Comparison of ENCODE assay signal across 8 cellular contexts in genomic region chr11:14249121-14249963, GRCh38.
DNase-seq lines count a peak whose midpoint lies in the region; ATAC-seq and TF ChIP-seq lines count a peak whose summit lies in the region.

No MANE protein-coding gene starts in this region.

- no peaks in the 10 kb centered on the region for H3K36me3 Mint-ChIP-seq in activated T-cell treated with anti-CD3 and anti-CD28 coated beads, Interleukin-2, amount 50 U/mL, for 72 hours (ENCODE audit: insufficient read depth in 2 of 2)
- H3K36me3 Mint-ChIP-seq in neural progenitor cell = no peaks in the 10 kb centered on the region

- H3K9ac ChIP-seq in fibroblast of lung (ENCODE audit: insufficient read depth, low read length) (no peak overlapping the region), neural progenitor cell (no peak overlapping the region)

- H3K4me2 ChIP-seq in fibroblast of lung (ENCODE audit: extremely low read depth, insufficient read depth, low read length) = no peak overlapping the region
- H3K4me2 ChIP-seq in neural progenitor cell = peak overlapping the region; percentile 48

- intact Hi-C loops in Panc1 (cut with micrococcal nuclease; ENCODE audit: unreplicated experiment) = loop anchor here (1.0 to 2.0 kb wide), 2 partner anchors 293 to 477 kb away; no protein-coding TSS in a partner anchor
- intact Hi-C loops in stomach (cut with DNase I; ENCODE audit: low total_unique reads) = loop anchor here (5.0 to 10.0 kb wide), 2 partner anchors 292 to 475 kb away; no protein-coding TSS in a partner anchor

- POLR2A ChIA-PET in Panc1 (lab: Charles Lee) = interaction anchor here (0.7 kb wide), 1 partner anchor 13 kb away, joined by 3 read pairs; no protein-coding TSS in a partner anchor

- peak; percentile 70 for ATAC-seq in Panc1
- ATAC-seq in activated T-cell treated with anti-CD3 and anti-CD28 coated beads, Interleukin-2, amount 50 U/mL, for 72 hours (replicated peaks in 1 of 2) = peak; percentile 51 to 58
- ATAC-seq in GM21737 (IDR thresholded peaks at IDR 0.05; ENCODE audit: unreplicated experiment) = no peak

- no peak overlapping the region for H3K27ac Mint-ChIP-seq in activated T-cell treated with anti-CD3 and anti-CD28 coated beads, Interleukin-2, amount 50 U/mL, for 72 hours
- H3K27ac Mint-ChIP-seq in neural progenitor cell = no peak overlapping the region

- H2AFZ ChIP-seq in fibroblast of lung (ENCODE audit: low read length) = no peak overlapping the region
- H2AFZ ChIP-seq in neural progenitor cell (replicated peaks) = no peak overlapping the region

- no peak for TF ChIP-seq EP300 in stomach (IDR thresholded peaks at IDR 0.05)

- H3K4me1 ChIP-seq in Panc1 (ENCODE audit: control insufficient read depth, insufficient read depth, low read length) = no peaks in the 10 kb centered on the region
- H3K4me1 ChIP-seq in fibroblast of lung (ENCODE audit: control insufficient read depth, extremely low read depth, insufficient read depth, low read length) = no peaks in the 10 kb centered on the region
- peaks cover 15% of the 10 kb centered on the region for H3K4me1 ChIP-seq in neural progenitor cell
- peaks cover 5 to 30% (median 16%) of the 10 kb centered on the region in 4 donors for H3K4me1 ChIP-seq in stomach

- in situ Hi-C loops in Panc1 (cut with HindIII; ENCODE audit: low pct_unique_long_range_greater_than_20kb, low sequenced_read_pairs) = loop anchor here (25.0 kb wide), 1 partner anchor 287 kb away; the partner anchor contains the start of gene SPON1

- H3K9me3 ChIP-seq in Panc1 (ENCODE audit: control insufficient read depth, insufficient read depth, low read depth, low read length) (no peaks in the 10 kb centered on the region), fibroblast of lung (ENCODE audit: control insufficient read depth, insufficient read depth, low read depth, low read length) (no peaks in the 10 kb centered on the region), neural progenitor cell (ENCODE audit: low read depth) (no peaks in the 10 kb centered on the region), stomach (no peaks in the 10 kb centered on the region)

- H3K9me3 Mint-ChIP-seq in activated T-cell treated with anti-CD3 and anti-CD28 coated beads, Interleukin-2, amount 50 U/mL, for 72 hours = no peaks in the 10 kb centered on the region
- no peaks in the 10 kb centered on the region for H3K9me3 Mint-ChIP-seq in neural progenitor cell

- H3K4me3 ChIP-seq in Panc1 (ENCODE audit: low read depth in 2 of 2, low read length in 2 of 2) (no peak overlapping the region), fibroblast of lung (replicated peaks in 1 of 4; ENCODE audit: control extremely low read depth in 1 of 4, insufficient read depth in 1 of 4, low read depth in 3 of 4, low read length in 4 of 4) (no peak overlapping the region), neural progenitor cell (no peak overlapping the region), stomach (no peak overlapping the region)

- CTCF ChIA-PET in Panc1 (lab: Charles Lee) = no interaction called here

- TF ChIP-seq POLR2A in stomach (IDR thresholded peaks at IDR 0.05) = no peak

- peaks cover 9% of the 10 kb centered on the region for H3K27me3 Mint-ChIP-seq in activated T-cell treated with anti-CD3 and anti-CD28 coated beads, Interleukin-2, amount 50 U/mL, for 72 hours (ENCODE audit: low read depth)
- H3K27me3 Mint-ChIP-seq in neural progenitor cell (ENCODE audit: insufficient read depth, low read depth) = peaks cover 8% of the 10 kb centered on the region

- H3K27ac ChIP-seq in Panc1 (ENCODE audit: low read length) (no peak overlapping the region), fibroblast of lung (ENCODE audit: insufficient read depth, low read length) (no peak overlapping the region), neural progenitor cell (no peak overlapping the region), stomach (no peak overlapping the region)

- H3K4me1 Mint-ChIP-seq in activated T-cell treated with anti-CD3 and anti-CD28 coated beads, Interleukin-2, amount 50 U/mL, for 72 hours (ENCODE audit: low read depth) = peaks cover 9% of the 10 kb centered on the region
- peaks cover 22% of the 10 kb centered on the region for H3K4me1 Mint-ChIP-seq in neural progenitor cell

- peaks cover 14% of the 10 kb centered on the region for H3K27me3 ChIP-seq in Panc1 (ENCODE audit: control insufficient read depth, insufficient read depth, low read length)
- H3K27me3 ChIP-seq in fibroblast of lung (ENCODE audit: control insufficient read depth, insufficient read depth, low read length) = peaks cover 7% of the 10 kb centered on the region
- no peaks in the 10 kb centered on the region for H3K27me3 ChIP-seq in neural progenitor cell
- no peaks in the 10 kb centered on the region for H3K27me3 ChIP-seq in stomach

- H3K79me2 ChIP-seq in fibroblast of lung (ENCODE audit: control insufficient read depth, insufficient read depth, low read length) (no peaks in the 10 kb centered on the region), neural progenitor cell (ENCODE audit: low read depth) (no peaks in the 10 kb centered on the region)

- H3K4me3 Mint-ChIP-seq in activated T-cell treated with anti-CD3 and anti-CD28 coated beads, Interleukin-2, amount 50 U/mL, for 72 hours = peak overlapping the region in 1 of 2 donors; percentile 54
- peak overlapping the region; percentile 16 for H3K4me3 Mint-ChIP-seq in neural progenitor cell

- H3F3A ChIP-seq in neural progenitor cell (ENCODE audit: low read depth) = peaks cover 21% of the 10 kb centered on the region

- TF ChIP-seq CTCF in Panc1 (IDR thresholded peaks at IDR 0.05) (peak; percentile 90), fibroblast of lung (conservative IDR thresholded peaks at IDR 0.05 in 1 of 2, IDR thresholded peaks at IDR 0.05 in 1 of 2; ENCODE audit: low read depth in 1 of 2, low read length in 2 of 2) (peak; percentile 85 to 96), neural progenitor cell (IDR thresholded peaks at IDR 0.05) (peak; percentile 98), stomach (IDR thresholded peaks at IDR 0.05) (peak in 5 of 7 experiments; percentile 66 to 89 (median 76))

- BruUV-seq in Panc1 (replicated peaks; lab: Mats Ljungman, UMichigan) = no TSS peak

- H4K20me1 ChIP-seq in fibroblast of lung (ENCODE audit: control insufficient read depth, extremely low read depth, insufficient read depth, low read length) = no peaks in the 10 kb centered on the region
- peaks cover 9% of the 10 kb centered on the region for H4K20me1 ChIP-seq in neural progenitor cell (ENCODE audit: low read depth)

- peak; percentile 56 for DNase-seq in EL
- peak; percentile 31 for DNase-seq in HuH-7.5 (ENCODE audit: low spot score)
- DNase-seq in Panc1 (ENCODE audit: low read depth, low spot score) = no peak
- peak; percentile 61 to 67 for DNase-seq in activated T-cell treated with anti-CD3 and anti-CD28 coated beads, Interleukin-2, amount 50 U/mL, for 72 hours
- peak; percentile 21 to 70 for DNase-seq in fibroblast of lung (ENCODE audit: low read depth in 2 of 2)
- DNase-seq in neural progenitor cell (ENCODE audit: low spot score) = peak; percentile 87
- DNase-seq in stomach = peak; percentile 64

- H3K36me3 ChIP-seq in Panc1 (ENCODE audit: control insufficient read depth, insufficient read depth, low read length) (no peaks in the 10 kb centered on the region), fibroblast of lung (ENCODE audit: control insufficient read depth, insufficient read depth, low read length) (no peaks in the 10 kb centered on the region), neural progenitor cell (no peaks in the 10 kb centered on the region), stomach (peaks cover 0 to 12% (median 0%) of the 10 kb centered on the region in 4 donors)

- WGBS in stomach, 5 donors = 27 to 31% (median 29%) methylated on average over 10 of the region's 10 CpGs
